In the genomic region with DNA sequence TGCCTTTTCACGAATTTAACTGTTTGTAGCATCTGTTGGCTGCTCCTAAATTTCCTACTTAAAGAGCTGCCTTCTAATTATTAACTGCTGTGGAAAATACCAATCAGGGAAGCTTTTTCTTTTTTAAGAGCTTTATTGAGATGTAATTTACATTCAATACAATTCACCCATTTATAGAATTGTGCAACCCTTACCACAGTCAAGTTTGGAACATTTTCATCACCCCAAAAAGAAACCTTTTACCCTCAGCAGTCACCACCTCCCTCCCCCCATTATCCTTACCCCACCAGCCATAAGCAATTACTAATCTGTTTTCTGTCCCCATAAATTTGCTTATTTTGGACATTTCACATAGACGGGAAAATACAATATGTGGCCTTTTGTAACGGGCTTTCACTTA, we compare ENCODE assay signal across 8 cellular contexts. TPM values are rescaled to one million over a fixed set of nuclear protein-coding genes. Genes with fewer than 3 reads are reported as not detected.
A peak's percentile ranks its signal among the peaks of the same experiment; 100 is the strongest.
DNase-seq lines count a peak whose midpoint lies in the region; ATAC-seq and TF ChIP-seq lines count a peak whose summit lies in the region.

No MANE protein-coding gene starts in this region.

- no peaks in the 10 kb centered on the region for H3K9me3 ChIP-seq in IMR-90 (ENCODE audit: control insufficient read depth, insufficient read depth, low read length)
- no peaks in the 10 kb centered on the region for H3K9me3 ChIP-seq in breast epithelium
- no peaks in the 10 kb centered on the region for H3K9me3 ChIP-seq in mucosa of rectum (ENCODE audit: control insufficient read depth in 2 of 2, low read length in 2 of 2)

- CTCF ChIA-PET in IMR-90 (lab: Yijun Ruan, JAX) = interaction anchor here (1.5 kb wide), 1 partner anchor 91 kb away, joined by 5 read pairs; no protein-coding TSS in a partner anchor

- WGBS in IMR-90 (ENCODE audit: extremely low coverage in 2 of 2, insufficient read length in 1 of 2), 2 experiments = no CpG with 5 or more reads among the region's 3 CpGs

- peak overlapping the region; percentile 67; the same call in 1 of the 2 replicates for H4K91ac ChIP-seq in IMR-90 (ENCODE audit: insufficient read depth, low read depth, low read length)

- peak overlapping the region; percentile 92 for H3K4ac ChIP-seq in IMR-90 (ENCODE audit: low read depth, low read length)

- peaks cover 14% of the 10 kb centered on the region; the same call in 1 of the 2 replicates for H4K20me1 ChIP-seq in IMR-90 (ENCODE audit: insufficient read depth, low read length)

- peak overlapping the region; percentile 94 to 97 for H4K8ac ChIP-seq in IMR-90 (ENCODE audit: low read depth in 2 of 2, low read length in 2 of 2)

- H2AK9ac ChIP-seq in IMR-90 (replicated peaks; ENCODE audit: low read depth, low read length, poor library complexity) = no peak overlapping the region

- no peak for TF ChIP-seq RAD21 in IMR-90 (IDR thresholded peaks at IDR 0.05; ENCODE audit: low read length)

- peak overlapping the region; percentile 81 for H2AK5ac ChIP-seq in IMR-90 (ENCODE audit: low read depth, low read length)

- H3K79me1 ChIP-seq in IMR-90 (ENCODE audit: low read depth in 1 of 2, low read length in 2 of 2) = peaks cover 8 to 25% of the 10 kb centered on the region in 2 experiments

- no TSS peak for BruUV-seq in IMR-90 (replicated peaks; lab: Mats Ljungman, UMichigan)

- dilution Hi-C loops in IMR-90 (cut with HindIII; ENCODE audit: low sequenced_read_pairs, unreplicated experiment) = no loop called here

- H3K27ac ChIP-seq in ACC112 (ENCODE audit: low read depth, low read length) (peak overlapping the region; percentile 95), IMR-90 (ENCODE audit: insufficient read depth, low read length) (peak overlapping the region; percentile 97), breast epithelium (peak overlapping the region; percentile 99 to 100), mucosa of rectum (ENCODE audit: low read depth in 2 of 2, low read length in 2 of 2) (peak overlapping the region; percentile 99)

- H3K9ac ChIP-seq in IMR-90 (ENCODE audit: low read depth, low read length) (peak overlapping the region; percentile 93), mucosa of rectum (ENCODE audit: low read depth in 1 of 2, low read length in 2 of 2) (peak overlapping the region; percentile 77 to 94)

- peaks cover 28% of the 10 kb centered on the region for H3K4me1 ChIP-seq in ACC112 (ENCODE audit: control insufficient read depth, insufficient read depth, low read length, unreplicated experiment)
- H3K4me1 ChIP-seq in IMR-90 (ENCODE audit: control insufficient read depth, insufficient read depth, low read length) = peaks cover 13% of the 10 kb centered on the region
- no peaks in the 10 kb centered on the region for H3K4me1 ChIP-seq in breast epithelium
- H3K4me1 ChIP-seq in mucosa of rectum (ENCODE audit: control insufficient read depth in 2 of 2, insufficient read depth in 2 of 2, low read length in 2 of 2) = peaks cover 8 to 18% of the 10 kb centered on the region in 2 donors

- intact Hi-C loops in IMR-90 (cut with micrococcal nuclease) = loop anchor here (5.0 to 10.0 kb wide), 3 partner anchors 59 to 154 kb away; partner anchors contain the start of gene PPM1A
- intact Hi-C loops in breast epithelium (cut with DNase I; ENCODE audit: low total_unique reads) = no loop called here

- TF ChIP-seq POLR2A in IMR-90 (IDR thresholded peaks at IDR 0.05; ENCODE audit: low read depth, low read length) (no peak), breast epithelium (IDR thresholded peaks at IDR 0.05) (no peak)

- H3K4me3 ChIP-seq in ACC112 (ENCODE audit: low read depth, low read length) (peak overlapping the region; percentile 93), IMR-90 (ENCODE audit: insufficient read depth, low read depth, low read length) (peak overlapping the region; percentile 68), breast epithelium (peak overlapping the region; percentile 73 to 82 (median 78)), mucosa of rectum (ENCODE audit: low read length in 2 of 2) (peak overlapping the region; percentile 80 to 89)

- TF ChIP-seq CTCF in IMR-90 (conservative IDR thresholded peaks at IDR 0.05; ENCODE audit: low read depth, low read length) (no peak), breast epithelium (IDR thresholded peaks at IDR 0.05) (no peak), GM20000 (IDR thresholded peaks at IDR 0.05; ENCODE audit: extremely low read depth, missing control alignments) (no peak)

- peak overlapping the region; percentile 76; the same call in 1 of the 2 replicates for H3K18ac ChIP-seq in IMR-90 (ENCODE audit: low read depth, low read length)

- H2BK15ac ChIP-seq in IMR-90 (ENCODE audit: low read depth, low read length) = peak overlapping the region; percentile 48; the same call in 1 of the 3 replicates

- no peaks in the 10 kb centered on the region for H3K36me3 ChIP-seq in ACC112 (ENCODE audit: insufficient read depth, low read length)
- H3K36me3 ChIP-seq in IMR-90 (ENCODE audit: control insufficient read depth, insufficient read depth, low read length) = peaks cover 4% of the 10 kb centered on the region
- no peaks in the 10 kb centered on the region for H3K36me3 ChIP-seq in breast epithelium
- peaks cover 0 to 3% of the 10 kb centered on the region in 2 donors for H3K36me3 ChIP-seq in mucosa of rectum (ENCODE audit: control insufficient read depth in 2 of 2, insufficient read depth in 2 of 2, low read length in 2 of 2)

- H3K9me1 ChIP-seq in IMR-90 (ENCODE audit: insufficient read depth, low read length) = peaks cover 7% of the 10 kb centered on the region

- POLR2A ChIA-PET in IMR-90 (lab: Charles Lee; ENCODE audit: unreplicated experiment) = no interaction called here

- DNase-seq in IMR-90 = no peak
- no peak for DNase-seq in breast epithelium (ENCODE audit: low spot score in 2 of 2)
- no peak for DNase-seq in inferior parietal cortex (ENCODE audit: extremely low spot score)
- DNase-seq in GM20000 (ENCODE audit: low spot score) = no peak
- no peak for DNase-seq in NCI-H2196 (lab: John Stamatoyannopoulos, UW; ENCODE audit: unreplicated experiment)

- peak overlapping the region; percentile 97 for H3K14ac ChIP-seq in IMR-90 (replicated peaks; ENCODE audit: low read depth, low read length)

- peak overlapping the region; percentile 96 for H2BK5ac ChIP-seq in IMR-90 (ENCODE audit: low read depth, low read length, poor library complexity, severe bottlenecking)

- no peak for ATAC-seq in IMR-90 (ENCODE audit: low read depth)
- no peak for ATAC-seq in GM18867 (IDR thresholded peaks at IDR 0.05; ENCODE audit: unreplicated experiment)

- peak overlapping the region; percentile 66; the same call in 1 of the 2 replicates for H4K5ac ChIP-seq in IMR-90 (ENCODE audit: low read depth, low read length)

- peak overlapping the region; percentile 16 for H2AFZ ChIP-seq in ACC112 (ENCODE audit: low read length, unreplicated experiment)
- no peak overlapping the region for H2AFZ ChIP-seq in IMR-90 (replicated peaks; ENCODE audit: low read length, poor library complexity)

- H3K56ac ChIP-seq in IMR-90 (ENCODE audit: extremely low read depth, insufficient read depth, low read length) = peak overlapping the region; percentile 98

- H3K4me2 ChIP-seq in IMR-90 (ENCODE audit: low read depth, low read length) = peak overlapping the region; percentile 87

- peak overlapping the region; percentile 88 for H3K23ac ChIP-seq in IMR-90 (ENCODE audit: low read depth, low read length)

- no peak overlapping the region for H2BK20ac ChIP-seq in IMR-90 (ENCODE audit: low read depth, low read length)

- H3K27me3 ChIP-seq in ACC112 (ENCODE audit: insufficient read depth, low read length) (no peaks in the 10 kb centered on the region), IMR-90 (ENCODE audit: control insufficient read depth, insufficient read depth, low read length) (no peaks in the 10 kb centered on the region), breast epithelium (no peaks in the 10 kb centered on the region), mucosa of rectum (ENCODE audit: control insufficient read depth in 2 of 2, insufficient read depth in 2 of 2, low read length in 2 of 2) (no peaks in the 10 kb centered on the region)

- in situ Hi-C loops in IMR-90 (cut with MboI; ENCODE audit: low sequenced_read_pairs) = loop anchor here (5.0 to 25.0 kb wide), 2 partner anchors 69 to 606 kb away; partner anchors contain the start of genes JKAMP and L3HYPDH

- peaks cover 59% of the 10 kb centered on the region for H3K79me2 ChIP-seq in ACC112 (ENCODE audit: control insufficient read depth, insufficient read depth, low read length, unreplicated experiment)

- H2BK120ac ChIP-seq in IMR-90 (ENCODE audit: low read depth, low read length) = peak overlapping the region; percentile 61

TF ChIP-seq in IMR-90, 13 proteins besides CTCF, POLR2A, EP300 and RAD21:
- TF ChIP-seq MAFK (IDR thresholded peaks at IDR 0.05; ENCODE audit: low read depth, low read length) (no peak), CEBPB (IDR thresholded peaks at IDR 0.05; ENCODE audit: low read depth, low read length) (peak; percentile 85), MXI1 (IDR thresholded peaks at IDR 0.05; ENCODE audit: borderline replicate concordance, low read depth, low read length) (no peak)

RNA-seq across cellular contexts. Expression of gene PCNX4, which starts 1.4 kb away (rescaled TPM):
- total RNA-seq in IMR-90 (2012; rRNA removed) (128 and 151 TPM in 2 replicates), breast epithelium (10 to 100 TPM; 32.6 to 85.9 (median 53.7) TPM)
- polyA plus RNA-seq in IMR-90 (2012; rRNA removed) = 44.7 and 55.4 TPM in 2 replicates
- 34.3 and 60.9 TPM in 2 replicates for polyA plus RNA-seq in IMR-90 (2012; cell fraction: cytosol; rRNA removed)
- 64.5 and 76.9 TPM in 2 replicates for polyA plus RNA-seq in IMR-90 (2012; cell fraction: nucleus; rRNA removed; ENCODE audit: low replicate concordance)
